In the genomic region with DNA sequence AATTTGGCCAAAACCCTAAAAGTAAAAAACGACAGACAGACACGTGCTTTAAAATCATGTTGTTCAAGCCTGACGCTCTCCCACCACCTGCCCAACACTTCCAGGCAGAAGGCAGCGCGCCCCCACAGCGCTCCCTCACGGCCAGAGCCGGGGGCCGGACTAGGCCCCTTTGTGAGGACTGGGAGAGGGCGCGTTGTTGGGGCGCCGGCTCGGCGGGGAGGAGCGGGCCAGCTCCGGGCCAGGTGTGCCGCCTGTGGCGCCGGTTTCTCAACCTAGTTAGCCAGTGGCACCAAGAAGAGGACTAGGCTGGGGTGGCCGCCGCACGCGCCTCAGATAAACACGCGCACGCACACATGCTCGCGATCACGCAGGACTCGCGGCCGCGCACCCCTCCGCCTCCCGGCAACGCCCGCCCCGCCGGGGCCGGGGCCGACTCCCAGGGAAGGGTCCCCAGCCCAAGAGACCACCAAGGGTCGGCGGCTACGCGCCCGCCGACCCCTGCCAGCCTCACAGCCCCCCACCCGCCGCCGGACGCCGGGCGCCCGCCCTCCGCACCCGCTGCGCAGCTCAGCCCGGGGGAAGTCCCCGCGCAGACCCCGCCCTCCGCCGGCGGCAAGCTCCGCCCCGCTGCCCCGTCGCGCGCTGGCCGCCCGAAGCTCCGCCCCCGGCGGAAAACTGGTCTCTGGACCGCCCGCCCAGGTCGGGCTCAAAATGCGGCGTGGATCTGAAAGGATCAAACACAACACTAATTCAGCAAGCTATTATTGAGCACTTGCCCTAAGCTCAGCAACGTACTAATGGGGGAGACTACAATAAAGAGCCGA, we compare ENCODE assay signal across 8 cellular contexts. TPM values are rescaled to one million over a fixed set of nuclear protein-coding genes. Genes with fewer than 3 reads are reported as not detected.
DNase-seq lines count a peak whose midpoint lies in the region; ATAC-seq, FAIRE-seq and TF ChIP-seq lines count a peak whose summit lies in the region.

A gene (minus strand): TSS at position 584 of the 824 bp plus-strand sequence.

- peak within 1 kb of the TSS; percentile 86 to 94 (median 90) for H3K27ac ChIP-seq in spleen

- CTCF ChIA-PET in activated B cell treated with CpG ODN at 0.5 μM for 24 hours (lab: Charles Lee) = interaction anchor here (0.9 kb wide), 1 partner anchor 463 kb away, joined by 3 read pairs; no protein-coding TSS in a partner anchor

- TF ChIP-seq POLR2A in spleen (IDR thresholded peaks at IDR 0.05) = peak in 1 of 3 donors; percentile 31

- DNase-seq in AG08395 (ENCODE audit: low spot score) = peak; percentile 96
- peak; percentile 52 for DNase-seq in NCI-H2196 treated with DMSO at 0.1 percent for 48 hours (lab: John Stamatoyannopoulos, UW; ENCODE audit: unreplicated experiment)
- peak; percentile 98 for DNase-seq in activated B cell treated with CpG ODN at 0.5 μM for 24 hours
- peak; percentile 65 for DNase-seq in bronchial epithelial cell (ENCODE audit: low read depth)
- DNase-seq in inferior parietal cortex (ENCODE audit: extremely low spot score) = peak; percentile 91
- DNase-seq in spleen = peak; percentile 97

- H3K9me3 ChIP-seq in spleen = no peaks in the 10 kb centered on the region

- H3K4me3 ChIP-seq in bronchial epithelial cell (ENCODE audit: low read depth, low read length) (peak within 1 kb of the TSS; percentile 80), spleen (peak within 1 kb of the TSS; percentile 74 to 86 (median 81))

- H3K27me3 ChIP-seq in bronchial epithelial cell (ENCODE audit: control insufficient read depth, insufficient read depth, low read length) (no peaks in the 10 kb centered on the region), spleen (replicated peaks in 1 of 7) (no peaks in the 10 kb centered on the region)

- H3K4me1 ChIP-seq in spleen = peaks cover 7 to 39% (median 24%) of the 10 kb centered on the region in 6 donors

- intact Hi-C loops in activated B cell treated with CpG ODN at 0.5 μM for 24 hours (cut with micrococcal nuclease) (loop anchor here (1.0 to 5.0 kb wide), 10 partner anchors 235 to 1556 kb away; a partner anchor contains a TSS), spleen (cut with DNase I; ENCODE audit: low total_unique reads) (no loop called here)

- peak within 1 kb of the TSS; percentile 88 for H3K27ac Mint-ChIP-seq in activated B cell treated with CpG ODN at 0.5 μM for 24 hours

- H3K27me3 Mint-ChIP-seq in activated B cell treated with CpG ODN at 0.5 μM for 24 hours = peaks cover 4% of the 10 kb centered on the region

- POLR2A ChIA-PET in activated B cell treated with CpG ODN at 0.5 μM for 24 hours (lab: Charles Lee) = interaction anchor here (0.7 to 3.0 kb wide), 7 partner anchors 34 to 889 kb away, joined by 3 to 22 read pairs (median 3); a partner anchor contains a TSS

- WGBS in spleen, 5 donors = 0 to 1% (median 0%) methylated on average over 40 to 83 of the region's 83 CpGs

- H3K4me3 Mint-ChIP-seq in activated B cell treated with CpG ODN at 0.5 μM for 24 hours = peak within 1 kb of the TSS; percentile 87

- H3K9me3 Mint-ChIP-seq in activated B cell treated with CpG ODN at 0.5 μM for 24 hours = no peaks in the 10 kb centered on the region

- peaks cover 32% of the 10 kb centered on the region for H3K4me1 Mint-ChIP-seq in activated B cell treated with CpG ODN at 0.5 μM for 24 hours

- no peak for FAIRE-seq in bronchial epithelial cell (lab: Jason Lieb, UNC)

- H3K36me3 ChIP-seq in bronchial epithelial cell (ENCODE audit: control insufficient read depth, insufficient read depth, low read length) = no peaks in the 10 kb centered on the region
- H3K36me3 ChIP-seq in spleen = peaks cover 0 to 6% (median 0%) of the 10 kb centered on the region in 6 donors

- ATAC-seq in GM18867 (IDR thresholded peaks at IDR 0.05; ENCODE audit: unreplicated experiment) = peak; percentile 83
- ATAC-seq in HG03097 (IDR thresholded peaks at IDR 0.05; ENCODE audit: low FRiP score, unreplicated experiment) = peak; percentile 86
- peak; percentile 95 for ATAC-seq in activated B cell treated with CpG ODN at 0.5 μM for 24 hours (ENCODE audit: low read depth)

- H3K36me3 Mint-ChIP-seq in activated B cell treated with CpG ODN at 0.5 μM for 24 hours (ENCODE audit: low read depth) = peaks cover 9% of the 10 kb centered on the region

- no peak for TF ChIP-seq CTCF in activated B cell treated with CpG ODN at 0.5 μM for 24 hours (IDR thresholded peaks at IDR 0.05)
- peak; percentile 34 for TF ChIP-seq CTCF in bronchial epithelial cell (IDR thresholded peaks at IDR 0.05; ENCODE audit: insufficient read depth, low read length, severe bottlenecking)
- TF ChIP-seq CTCF in spleen (IDR thresholded peaks at IDR 0.05 in 8 of 11, conservative IDR thresholded peaks at IDR 0.05 in 3 of 11) = peak in 5 of 11 experiments; percentile 7 to 48 (median 30)

RNA-seq across cellular contexts. Expression of the gene that starts here (rescaled TPM):
- total RNA-seq in activated B cell treated with CpG ODN at 0.5 μM for 24 hours (28.5 and 31.9 TPM in 2 replicates), bronchial epithelial cell (19.0 and 25.9 TPM in 2 replicates), spleen (10 to 100 TPM in 4 of 7 donors, 1 to 10 TPM in 3; 8.2 to 32.7 (median 10.9) TPM)
- polyA plus RNA-seq in spleen = 1 to 10 TPM; 6.5 to 8.4 (median 7.4) TPM

Comparison
In these comparisons a context has a peak if more than half of its experiments do, and no peak if none do; other contexts are left out.
1. Peak in every context shown above with its lines: DNase-seq, ATAC-seq, H3K4me3 ChIP-seq and H3K27ac ChIP-seq.